ENCODE assay signal across 1 cellular context in genomic region chr4:112231779-112232713, GRCh38.
TF ChIP-seq lines count a peak whose summit lies in the region.

Gene AP1AR, plus strand, starts transcription at chr4:112231787. Its CDS starts 305 bp downstream, at chr4:112232092.

TF ChIP-seq in HepG2, 621 proteins besides CTCF, POLR2A, EP300 and RAD21 (continued from another document and continues in another):
- TF ChIP-seq ZNF841 (CRISPR knock-in tag; IDR thresholded peaks at IDR 0.05; ENCODE audit: borderline replicate concordance) (no peak), PAXIP1 (CRISPR knock-in tag; conservative IDR thresholded peaks at IDR 0.05) (peak; percentile 5; the same call in 1 of the 2 replicates), ZNF292 (CRISPR knock-in tag; IDR thresholded peaks at IDR 0.05; ENCODE audit: borderline replicate concordance, low read depth) (peak; percentile 43; the same call in 1 of the 2 replicates), ZNF7 (CRISPR knock-in tag; IDR thresholded peaks at IDR 0.05) (no peak), KDM5B (CRISPR knock-in tag; IDR thresholded peaks at IDR 0.05; ENCODE audit: borderline replicate concordance) (peak; percentile 88), SATB2 (CRISPR knock-in tag; IDR thresholded peaks at IDR 0.05) (no peak), CERS6 (CRISPR knock-in tag; IDR thresholded peaks at IDR 0.05) (no peak), THRA (CRISPR knock-in tag; IDR thresholded peaks at IDR 0.05; ENCODE audit: borderline replicate concordance) (no peak), ZNF562 (CRISPR knock-in tag; IDR thresholded peaks at IDR 0.05; ENCODE audit: borderline replicate concordance) (no peak), ATAD3A (CRISPR knock-in tag; IDR thresholded peaks at IDR 0.05) (no peak), SNAPC4 (CRISPR knock-in tag; IDR thresholded peaks at IDR 0.05) (no peak), ZNF510 (CRISPR knock-in tag; IDR thresholded peaks at IDR 0.05; ENCODE audit: low read depth) (peak; percentile 50; the same call in 1 of the 2 replicates), ZNF34 (CRISPR knock-in tag; IDR thresholded peaks at IDR 0.05; ENCODE audit: borderline replicate concordance) (no peak; the same call in 1 of the 2 replicates), MAF1 (CRISPR knock-in tag; IDR thresholded peaks at IDR 0.05; ENCODE audit: borderline replicate concordance) (no peak), MLLT10 (CRISPR knock-in tag; IDR thresholded peaks at IDR 0.05) (no peak), CSRNP1 (CRISPR knock-in tag; IDR thresholded peaks at IDR 0.05) (peak; percentile 62), NCOA5 (CRISPR knock-in tag; IDR thresholded peaks at IDR 0.05) (no peak), MZF1 (CRISPR knock-in tag; IDR thresholded peaks at IDR 0.05; ENCODE audit: borderline replicate concordance) (no peak), GRHL1 (CRISPR knock-in tag; conservative IDR thresholded peaks at IDR 0.05) (no peak), ZNF570 (CRISPR knock-in tag; IDR thresholded peaks at IDR 0.05; ENCODE audit: borderline replicate concordance) (no peak), ZNF740 (CRISPR knock-in tag; IDR thresholded peaks at IDR 0.05) (no peak), ATF7-NPFF (CRISPR knock-in tag; IDR thresholded peaks at IDR 0.05; ENCODE audit: low read depth) (peak; percentile 83; the same call in 1 of the 2 replicates), SRF (IDR thresholded peaks at IDR 0.05; ENCODE audit: low read depth, low read length) (no peak), RXRA (CRISPR knock-in tag; IDR thresholded peaks at IDR 0.05) (peak; percentile 79; the same call in 1 of the 2 replicates), SRSF4 (IDR thresholded peaks at IDR 0.05; ENCODE audit: low read depth, low read length, poor library complexity, severe bottlenecking) (no peak), ZBTB34 (CRISPR knock-in tag; IDR thresholded peaks at IDR 0.05) (no peak; the same call in 1 of the 2 replicates), ZNF143 (CRISPR knock-in tag; IDR thresholded peaks at IDR 0.05) (no peak), ZC3H13 (CRISPR knock-in tag; IDR thresholded peaks at IDR 0.05) (peak; percentile 57), ZNF230 (CRISPR knock-in tag; IDR thresholded peaks at IDR 0.05) (no peak), ZNF276 (CRISPR knock-in tag; IDR thresholded peaks at IDR 0.05; ENCODE audit: low read depth) (no peak; the same call in 1 of the 2 replicates), TFDP2 (CRISPR knock-in tag; IDR thresholded peaks at IDR 0.05) (no peak; the same call in 1 of the 2 replicates), SYNCRIP (IDR thresholded peaks at IDR 0.05; ENCODE audit: insufficient read depth, low read depth, low read length) (no peak), SAP130 (CRISPR knock-in tag; IDR thresholded peaks at IDR 0.05; ENCODE audit: low read depth) (peak; percentile 72), SIX1 (CRISPR knock-in tag; IDR thresholded peaks at IDR 0.05; ENCODE audit: borderline replicate concordance) (no peak), PATZ1 (CRISPR knock-in tag; IDR thresholded peaks at IDR 0.05) (peak; percentile 92)
